Comparison of ENCODE assay signal across 17 cellular contexts in the genomic region with DNA sequence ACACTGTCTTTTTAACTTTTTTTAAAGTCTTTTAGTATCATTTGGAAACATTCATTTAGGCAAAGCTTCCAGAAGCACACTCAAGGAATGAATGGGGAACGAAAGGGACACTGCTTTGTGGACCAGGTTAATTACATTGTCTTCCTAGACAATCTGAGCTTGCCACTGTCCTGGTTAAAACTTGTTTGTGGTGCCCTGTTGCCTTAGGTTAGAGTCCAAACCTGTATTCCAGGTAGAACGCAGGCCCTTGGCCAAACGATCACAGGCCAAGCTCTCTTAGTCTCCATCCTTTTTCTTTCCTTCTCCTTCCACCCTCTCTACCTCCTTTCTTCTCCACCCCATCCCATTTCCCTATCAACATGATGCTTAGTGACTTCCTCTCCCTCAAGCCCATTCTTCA.
A peak's percentile ranks its signal among the peaks of the same experiment; 100 is the strongest.
DNase-seq lines count a peak whose midpoint lies in the region; ATAC-seq and TF ChIP-seq lines count a peak whose summit lies in the region.
"Had no signal": no experiment of that assay in that cellular context is flagged by ENCODE, and none has a peak within 500 bp of the region (broad histone marks: within the 10 kb centered on the region; RNA-seq: fewer than 3 reads in every experiment).

No MANE protein-coding gene starts in this region.

- H3K4me1 Mint-ChIP-seq in MCF 10A (ENCODE audit: insufficient read depth, unreplicated experiment): peaks cover 30% of the 10 kb centered on the region

- WGBS in mammary epithelial cell (ENCODE audit: low coverage, missing lambda C conversion rate): 26% methylated on average over 3 of the region's 3 CpGs
- 23% methylated on average over 3 of the region's 3 CpGs for whole genome bisulfite sequencing in right lobe of liver (ENCODE audit: insufficient coverage, low coverage, low lambda C conversion rate, missing lambda C conversion rate)

- no peaks in the 10 kb centered on the region for H3K27me3 ChIP-seq in mammary epithelial cell (ENCODE audit: insufficient read depth, low read length)
- H3K27me3 ChIP-seq in right lobe of liver: no peaks in the 10 kb centered on the region

- H2AFZ ChIP-seq in mammary epithelial cell (ENCODE audit: low read depth, low read length): peak overlapping the region; percentile 79

- DNase-seq in mammary epithelial cell: no peak
- DNase-seq in MCF 10A (ENCODE audit: unreplicated experiment): no peak
- no peak for DNase-seq in epithelial cell of prostate (ENCODE audit: low read depth, low spot score)
- peak in 2 of 3 donors; percentile 30 to 54 for DNase-seq in right lobe of liver
- DNase-seq in activated effector memory CD4-positive, alpha-beta T cell treated with Interleukin-2 at 50 U/mL for 16 hours: no peak
- DNase-seq: AML-193; CD4-positive, alpha-beta T cell; DMS153; DMS79; GDM1 had no signal

- H3K4me3 Mint-ChIP-seq in MCF 10A (ENCODE audit: unreplicated experiment): no peak overlapping the region
- H3K4me3 Mint-ChIP-seq: CD4-positive, alpha-beta T cell; IgD-negative memory B cell had no signal

- dilution Hi-C loops in mammary epithelial cell (cut with HindIII; ENCODE audit: low sequenced_read_pairs): no loop called here

- POLR2A ChIA-PET in MCF 10A (lab: Yijun Ruan, JAX): interaction anchor here (3.0 to 4.5 kb wide), 2 partner anchors 67 to 245 kb away, joined by 15 to 22 read pairs; a partner anchor contains a TSS

- H3K9me3 Mint-ChIP-seq in MCF 10A (ENCODE audit: unreplicated experiment): no peaks in the 10 kb centered on the region
- H3K9me3 Mint-ChIP-seq: CD4-positive, alpha-beta T cell; IgD-negative memory B cell had no signal

- H3K27me3 Mint-ChIP-seq in MCF 10A (ENCODE audit: insufficient read depth, unreplicated experiment): no peaks in the 10 kb centered on the region
- H3K27me3 Mint-ChIP-seq: IgD-negative memory B cell had no signal

- no peaks in the 10 kb centered on the region for H3K36me3 ChIP-seq in mammary epithelial cell (ENCODE audit: insufficient read depth, low read length)
- H3K36me3 ChIP-seq in right lobe of liver: no peaks in the 10 kb centered on the region
- H3K36me3 ChIP-seq: HAP-1 had no signal

- TF ChIP-seq POLR2A in right lobe of liver (IDR thresholded peaks at IDR 0.05): no peak

- H3K4me2 ChIP-seq in mammary epithelial cell (ENCODE audit: insufficient read depth, low read depth, low read length): no peak overlapping the region
- H3K4me2 ChIP-seq: A549 had no signal

- intact Hi-C loops in mammary epithelial cell (cut with micrococcal nuclease): loop anchor here (5.0 kb wide), 1 partner anchor 970 kb away; no protein-coding TSS in a partner anchor
- intact Hi-C loops in MCF 10A (cut with micrococcal nuclease): loop anchor here (10.0 kb wide), 1 partner anchor 972 kb away; no protein-coding TSS in a partner anchor
- intact Hi-C loops in right lobe of liver (cut with DNase I): no loop called here

- H3K36me3 Mint-ChIP-seq in MCF 10A (ENCODE audit: insufficient read depth, unreplicated experiment): no peaks in the 10 kb centered on the region

- in situ Hi-C loops in mammary epithelial cell (cut with MboI; ENCODE audit: low sequenced_read_pairs in 2 of 2): loop anchor here (10.0 to 25.0 kb wide), 2 partner anchors 152 to 225 kb away; a partner anchor contains a TSS

- H4K20me1 ChIP-seq in mammary epithelial cell (ENCODE audit: insufficient read depth, low read length): no peaks in the 10 kb centered on the region

- no peaks in the 10 kb centered on the region for H3K9me3 ChIP-seq in mammary epithelial cell (replicated peaks; ENCODE audit: insufficient read depth, low read length)
- no peaks in the 10 kb centered on the region for H3K9me3 ChIP-seq in right lobe of liver
- H3K9me3 ChIP-seq: A549, HAP-1 had no signal

- no peaks in the 10 kb centered on the region for H3K79me2 ChIP-seq in mammary epithelial cell (ENCODE audit: insufficient read depth, low read length)

- CTCF ChIA-PET in mammary epithelial cell (lab: Charles Lee; ENCODE audit: low non-redundant PET): no interaction called here
- CTCF ChIA-PET in MCF 10A (lab: Yijun Ruan, JAX): interaction anchor here (0.6 to 3.4 kb wide), 8 partner anchors 9 to 445 kb away, joined by 3 to 15 read pairs (median 4); no protein-coding TSS in a partner anchor

- peak overlapping the region; percentile 94 for H3K27ac ChIP-seq in mammary epithelial cell (ENCODE audit: insufficient read depth, low read depth, low read length)
- peak overlapping the region; percentile 88 for H3K27ac ChIP-seq in epithelial cell of prostate
- H3K27ac ChIP-seq in right lobe of liver: no peak overlapping the region
- H3K27ac ChIP-seq: 22Rv1, A549, C4-2B had no signal

- H3K27ac Mint-ChIP-seq in MCF 10A (ENCODE audit: low read depth, unreplicated experiment): no peak overlapping the region
- H3K27ac Mint-ChIP-seq: CD4-positive, alpha-beta T cell; IgD-negative memory B cell had no signal

- TF ChIP-seq CTCF in mammary epithelial cell (conservative IDR thresholded peaks at IDR 0.05 in 1 of 2, IDR thresholded peaks at IDR 0.05 in 1 of 2; ENCODE audit: extremely low read depth in 1 of 2, insufficient read depth in 1 of 2, low read depth in 1 of 2, low read length in 2 of 2) (no peak), MCF 10A (IDR thresholded peaks at IDR 0.05; ENCODE audit: unreplicated experiment) (no peak), right lobe of liver (IDR thresholded peaks at IDR 0.05) (no peak)

- no TSS peak for BruUV-seq in mammary epithelial cell (replicated peaks; lab: Mats Ljungman, UMichigan)
- no TSS peak for BruUV-seq in MCF 10A (replicated peaks; lab: Mats Ljungman, UMichigan)

- H3K4me1 ChIP-seq in mammary epithelial cell (ENCODE audit: insufficient read depth, low read length) (peaks cover 75% of the 10 kb centered on the region), right lobe of liver (peaks cover 0 to 24% (median 1%) of the 10 kb centered on the region in 4 donors)
- H3K4me1 ChIP-seq: A549 had no signal

- no peak overlapping the region for H3K9ac ChIP-seq in mammary epithelial cell (ENCODE audit: insufficient read depth, low read length)

- ATAC-seq in right lobe of liver (peak; percentile 33 to 62 (median 52)), HG03439 (IDR thresholded peaks at IDR 0.05; ENCODE audit: unreplicated experiment) (no peak), GM21515 (IDR thresholded peaks at IDR 0.05; ENCODE audit: unreplicated experiment) (no peak)
- ATAC-seq: A549 had no signal

- H3K4me3 ChIP-seq in mammary epithelial cell (replicated peaks in 1 of 3; ENCODE audit: insufficient read depth in 1 of 3, low read depth in 2 of 3, low read length in 3 of 3) (no peak overlapping the region), right lobe of liver (no peak overlapping the region)
- H3K4me3 ChIP-seq: A549, HAP-1 had no signal

Comparison
In these comparisons a context has a peak if more than half of its experiments do, and no peak if none do; other contexts are left out.
1. DNase-seq: peak in right lobe of liver (2 of 3); none in mammary epithelial cell (single experiment), MCF 10A (single experiment), epithelial cell of prostate (single experiment) and activated effector memory CD4-positive, alpha-beta T cell treated with Interleukin-2 at 50 U/mL for 16 hours (single experiment).
2. H3K27ac ChIP-seq: peak in mammary epithelial cell (single experiment) and epithelial cell of prostate (single experiment); none in right lobe of liver (0 of 3).
3. ATAC-seq: peak in right lobe of liver (4 of 4); none in HG03439 (single experiment) and GM21515 (single experiment).
4. intact Hi-C loops: an anchor here in mammary epithelial cell (5.0 kb wide) and MCF 10A (10.0 kb wide); none called in right lobe of liver.